36 cellular contexts compared by ENCODE assay signal in genomic region chr3:180239939-180240338, GRCh38.
"Had no signal": no experiment of that assay in that cellular context is flagged by ENCODE, and none has a peak within 500 bp of the region (broad histone marks: within the 10 kb centered on the region; RNA-seq: fewer than 3 reads in every experiment).

No MANE protein-coding gene starts in this region.

- H3K27me3 Mint-ChIP-seq: activated B cell treated with CpG ODN at 0.5 μM for 24 hours; activated CD4-positive, alpha-beta memory T cell treated with anti-CD3 and anti-CD28 coated beads for 36 hours; activated CD4-positive, alpha-beta T cell treated with anti-CD3 and anti-CD28 coated beads, Interleukin-2, amount 10 ng/mL, durations not matched to agents 24 days and 14 days; activated CD8-positive, alpha-beta T cell treated with anti-CD3 and anti-CD28 coated beads for 36 hours; activated naive CD8-positive, alpha-beta T cell treated with anti-CD3 and anti-CD28 coated beads for 36 hours; activated T-helper 17 cell treated with anti-CD3 and anti-CD28 coated beads, Interleukin-2, amount 50 U/mL, for 72 hours; brain; central memory CD8-positive, alpha-beta T cell had no signal

- H3K9me3 ChIP-seq: adrenal gland had no signal

- H3K27me3 ChIP-seq: adrenal gland, cardiac muscle cell had no signal

- H3K4me1 ChIP-seq: adrenal gland had no signal

- H3K36me3 ChIP-seq: adrenal gland, cardiac muscle cell had no signal

- H3K9me3 Mint-ChIP-seq: activated CD8-positive, alpha-beta T cell treated with anti-CD3 and anti-CD28 coated beads for 36 hours; activated T-cell treated with anti-CD3 and anti-CD28 coated beads, Interleukin-2, amount 50 U/mL, for 4 hours had no signal

- ATAC-seq: activated CD8-positive, alpha-beta T cell treated with anti-CD3 and anti-CD28 coated beads for 36 hours; activated naive CD4-positive, alpha-beta T cell treated with anti-CD3 and anti-CD28 coated beads, Interleukin-2, amount 50 U/mL, for 72 hours; activated T-cell treated with anti-CD3 and anti-CD28 coated beads, Interleukin-2, amount 50 U/mL, for 4 hours; activated T-cell treated with anti-CD3 and anti-CD28 coated beads, Interleukin-2, amount 50 U/mL, for 72 hours; activated T-helper 17 cell treated with anti-CD3 and anti-CD28 coated beads, Interleukin-2, amount 50 U/mL, for 72 hours had no signal

- H3K4me3 ChIP-seq: adrenal gland, cardiac muscle cell had no signal

- H3K4me1 Mint-ChIP-seq: activated B cell treated with CpG ODN at 0.5 μM for 24 hours; activated CD4-positive, alpha-beta T cell treated with anti-CD3 and anti-CD28 coated beads, Interleukin-2, amount 10 ng/mL, durations not matched to agents 24 days and 14 days; activated naive CD8-positive, alpha-beta T cell treated with anti-CD3 and anti-CD28 coated beads for 36 hours; activated T-helper 17 cell treated with anti-CD3 and anti-CD28 coated beads, Interleukin-2, amount 50 U/mL, for 72 hours; brain; central memory CD8-positive, alpha-beta T cell had no signal

- H3K4me3 Mint-ChIP-seq: activated B cell treated with CpG ODN at 0.5 μM for 24 hours; activated CD4-positive, alpha-beta memory T cell treated with anti-CD3 and anti-CD28 coated beads for 36 hours; activated CD4-positive, alpha-beta T cell treated with anti-CD3 and anti-CD28 coated beads, Interleukin-2, amount 10 ng/mL, durations not matched to agents 24 days and 14 days; activated CD8-positive, alpha-beta T cell treated with anti-CD3 and anti-CD28 coated beads for 36 hours; activated naive CD4-positive, alpha-beta T cell treated with anti-CD3 and anti-CD28 coated beads for 36 hours; activated naive CD8-positive, alpha-beta T cell treated with anti-CD3 and anti-CD28 coated beads for 36 hours; activated T-cell treated with anti-CD3 and anti-CD28 coated beads, Interleukin-2, amount 50 U/mL, for 4 hours; activated T-cell treated with anti-CD3 and anti-CD28 coated beads, Interleukin-2, amount 50 U/mL, for 72 hours; activated T-helper 1 cell treated with anti-CD3 and anti-CD28 coated beads, Interleukin-12 subunit alpha, Interleukin-12 subunit beta, Interleukin-2, Interleukin-4 antibody, amounts not matched to agents 30 ng/mL and 10 ng/mL and 1 ng/mL, durations not matched to agents 14 hours and 24 hours and 36 hours; activated T-helper 17 cell treated with anti-CD3 and anti-CD28 coated beads, Interleukin-2, amount 50 U/mL, for 72 hours; brain; central memory CD8-positive, alpha-beta T cell; T-helper 1 cell treated with Interleukin-12 subunit alpha and Interleukin-12 subunit beta and Interleukin-4 antibody, amounts not matched to agents 30 μg/mL and 1 μg/mL, for 36 hours; T-helper 2 cell treated with Interferon-gamma antibody and Interleukin-4, amounts not matched to agents 5 μg/mL and 100 μg/mL, for 36 hours had no signal

- H3K27ac ChIP-seq: adrenal gland, cardiac muscle cell, VCaP had no signal

- H3K36me3 Mint-ChIP-seq: activated CD4-positive, alpha-beta memory T cell treated with anti-CD3 and anti-CD28 coated beads for 36 hours; activated naive CD4-positive, alpha-beta T cell treated with anti-CD3 and anti-CD28 coated beads, Interleukin-2, amount 50 U/mL, for 72 hours; activated naive CD8-positive, alpha-beta T cell treated with anti-CD3 and anti-CD28 coated beads for 36 hours; brain had no signal

- DNase-seq: activated B cell treated with CpG ODN at 0.5 μM for 24 hours; activated CD4-positive, alpha-beta memory T cell treated with anti-CD3 and anti-CD28 coated beads for 36 hours; activated CD4-positive, alpha-beta T cell treated with anti-CD3 and anti-CD28 coated beads for 4 hours; activated CD4-positive, alpha-beta T cell treated with anti-CD3 and anti-CD28 coated beads, Interleukin-2, amount 10 ng/mL, durations not matched to agents 24 days and 14 days; activated CD4-positive, alpha-beta T cell treated with anti-CD3 and anti-CD28 coated beads, Interleukin-2, amount 50 U/mL, for 1 hour; activated CD4-positive, alpha-beta T cell treated with anti-CD3 and anti-CD28 coated beads, Interleukin-2, amount 50 U/mL, for 4 hours; activated CD4-positive, CD25-positive, alpha-beta regulatory T cell treated with anti-CD3 and anti-CD28 coated beads, Interleukin-2, amount 50 U/mL, for 72 hours; activated CD8-positive, alpha-beta memory T cell treated with anti-CD3 and anti-CD28 coated beads, Interleukin-2, amount 50 U/mL, for 4 hours; activated CD8-positive, alpha-beta T cell treated with anti-CD3 and anti-CD28 coated beads for 36 hours; activated effector memory CD4-positive, alpha-beta T cell treated with anti-CD3 and anti-CD28 coated beads, Interleukin-2, amount 50 U/mL, for 16 hours; activated gamma-delta T cell treated with Interleukin-2 at 50 U/mL for 16 hours; activated naive CD4-positive, alpha-beta T cell; activated naive CD4-positive, alpha-beta T cell treated with anti-CD3 and anti-CD28 coated beads for 36 hours; activated naive CD4-positive, alpha-beta T cell treated with anti-CD3 and anti-CD28 coated beads, Interleukin-2, amount 50 U/mL, for 16 hours; activated naive CD8-positive, alpha-beta T cell treated with anti-CD3 and anti-CD28 coated beads for 36 hours; activated T-cell treated with anti-CD3 and anti-CD28 coated beads for 4 hours; activated T-cell treated with anti-CD3 and anti-CD28 coated beads, Interleukin-2, amount 50 U/mL, for 1 hour; activated T-cell treated with anti-CD3 and anti-CD28 coated beads, Interleukin-2, amount 50 U/mL, for 4 hours; activated T-cell treated with anti-CD3 and anti-CD28 coated beads, Interleukin-2, amount 50 U/mL, for 72 hours; adrenal gland; amniotic stem cell; aorta; caudate nucleus; cerebellar nuclear complex; T-helper 1 cell; T-helper 2 cell; T-helper 9 cell had no signal

- H3K27ac Mint-ChIP-seq: activated B cell treated with CpG ODN at 0.5 μM for 24 hours; activated CD4-positive, alpha-beta memory T cell treated with anti-CD3 and anti-CD28 coated beads for 36 hours; activated CD4-positive, alpha-beta T cell treated with anti-CD3 and anti-CD28 coated beads, Interleukin-2, amount 10 ng/mL, durations not matched to agents 24 days and 14 days; activated CD8-positive, alpha-beta T cell treated with anti-CD3 and anti-CD28 coated beads for 36 hours; activated naive CD4-positive, alpha-beta T cell treated with anti-CD3 and anti-CD28 coated beads for 36 hours; activated naive CD4-positive, alpha-beta T cell treated with anti-CD3 and anti-CD28 coated beads, Interleukin-2, amount 50 U/mL, for 72 hours; activated naive CD8-positive, alpha-beta T cell treated with anti-CD3 and anti-CD28 coated beads for 36 hours; activated T-cell treated with anti-CD3 and anti-CD28 coated beads, Interleukin-2, amount 50 U/mL, for 72 hours; activated T-helper 1 cell treated with anti-CD3 and anti-CD28 coated beads, Interleukin-12 subunit alpha, Interleukin-12 subunit beta, Interleukin-2, Interleukin-4 antibody, amounts not matched to agents 30 ng/mL and 10 ng/mL and 1 ng/mL, durations not matched to agents 14 hours and 24 hours and 36 hours; activated T-helper 17 cell treated with anti-CD3 and anti-CD28 coated beads, Interleukin-2, amount 50 U/mL, for 72 hours; brain; T-helper 1 cell treated with Interleukin-12 subunit alpha and Interleukin-12 subunit beta and Interleukin-4 antibody, amounts not matched to agents 30 μg/mL and 1 μg/mL, for 36 hours; T-helper 2 cell treated with Interferon-gamma antibody and Interleukin-4, amounts not matched to agents 5 μg/mL and 100 μg/mL, for 36 hours had no signal
